2 cellular contexts compared by ENCODE assay signal in genomic region chr5:176603091-176603490, GRCh38.
TF ChIP-seq lines count a peak whose summit lies in the region.

No MANE protein-coding gene starts in this region.

TF ChIP-seq in GM23338, 12 proteins besides CTCF, POLR2A, EP300 and RAD21 (continued from another document):
- TF ChIP-seq ZNF462 (CRISPR knock-in tag; IDR thresholded peaks at IDR 0.05) (no peak), EZH2 (IDR thresholded peaks at IDR 0.05; ENCODE audit: low read depth, unreplicated experiment) (no peak), ZNF114 (CRISPR knock-in tag; IDR thresholded peaks at IDR 0.05) (no peak), REST (IDR thresholded peaks at IDR 0.05; ENCODE audit: unreplicated experiment) (no peak), POLR2AphosphoS5 (IDR thresholded peaks at IDR 0.05; ENCODE audit: low read depth) (no peak), ETS1 (IDR thresholded peaks at IDR 0.05) (no peak), ZNF331 (CRISPR knock-in tag; IDR thresholded peaks at IDR 0.05; ENCODE audit: low read depth) (no peak), STAT1 (IDR thresholded peaks at IDR 0.05; ENCODE audit: unreplicated experiment) (no peak), EZH2phosphoT487 (IDR thresholded peaks at IDR 0.05; ENCODE audit: unreplicated experiment) (no peak)

TF ChIP-seq in WTC11, 78 proteins besides CTCF, POLR2A, EP300 and RAD21 (continued from another document):
- TF ChIP-seq STAT6 (CRISPR knock-in tag; conservative IDR thresholded peaks at IDR 0.05; ENCODE audit: low read depth) (no peak), ZNF232 (CRISPR knock-in tag; IDR thresholded peaks at IDR 0.05) (no peak), ELF4 (CRISPR knock-in tag; IDR thresholded peaks at IDR 0.05; ENCODE audit: low read depth) (no peak), ZNF423 (CRISPR knock-in tag; IDR thresholded peaks at IDR 0.05) (no peak), GTF2I (CRISPR knock-in tag; conservative IDR thresholded peaks at IDR 0.05) (no peak), MLX (CRISPR knock-in tag; IDR thresholded peaks at IDR 0.05) (no peak)
